9 cellular contexts compared by ENCODE assay signal in the genomic region with DNA sequence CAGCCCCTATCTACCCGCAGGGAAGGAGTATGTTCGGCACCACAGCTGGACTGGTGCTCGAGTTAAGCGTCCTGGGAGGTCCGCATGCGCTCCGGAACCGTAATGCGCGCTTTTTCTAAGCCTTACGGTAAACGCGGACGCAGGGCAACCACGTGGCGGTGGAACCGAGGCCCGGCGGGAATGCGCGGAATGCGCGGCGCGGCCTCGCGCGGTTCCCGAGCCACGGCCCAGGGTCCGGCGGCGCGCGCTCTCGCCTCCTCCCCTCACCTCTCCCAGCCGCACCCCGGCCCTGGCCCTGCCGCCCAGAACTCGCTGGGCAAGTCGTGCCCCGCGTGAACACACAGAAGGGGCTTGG. TPM values are rescaled to one million over a fixed set of nuclear protein-coding genes. Genes with fewer than 3 reads are reported as not detected.
A peak's percentile ranks its signal among the peaks of the same experiment; 100 is the strongest.
DNase-seq lines count a peak whose midpoint lies in the region; ATAC-seq and TF ChIP-seq lines count a peak whose summit lies in the region.
"Had no signal": no experiment of that assay in that cellular context is flagged by ENCODE, and none has a peak within 500 bp of the region (broad histone marks: within the 10 kb centered on the region; RNA-seq: fewer than 3 reads in every experiment).

No MANE protein-coding gene starts in this region.

- CTCF ChIA-PET in Panc1 (lab: Charles Lee): no interaction called here

- in situ Hi-C loops in Caki2 (cut with HindIII; ENCODE audit: low pct_unique_long_range_greater_than_20kb, low sequenced_read_pairs): no loop called here
- in situ Hi-C loops in Panc1 (cut with HindIII; ENCODE audit: low pct_unique_long_range_greater_than_20kb, low sequenced_read_pairs): no loop called here

- no peaks in the 10 kb centered on the region for H3K9me3 ChIP-seq in Panc1 (ENCODE audit: control insufficient read depth, insufficient read depth, low read depth, low read length)

- peak overlapping the region; percentile 27 to 54 for H3K4me3 ChIP-seq in Panc1 (ENCODE audit: low read depth in 2 of 2, low read length in 2 of 2)

- intact Hi-C loops in Panc1 (cut with micrococcal nuclease; ENCODE audit: unreplicated experiment): no loop called here

- peak overlapping the region; percentile 83 for H3K27ac ChIP-seq in Panc1 (ENCODE audit: low read length)
- H3K27ac ChIP-seq: epithelial cell of prostate had no signal

- peak; percentile 42 for ATAC-seq in Panc1
- ATAC-seq in HG02763 (IDR thresholded peaks at IDR 0.05; ENCODE audit: unreplicated experiment): no peak
- no peak for ATAC-seq in GM19324 (IDR thresholded peaks at IDR 0.05; ENCODE audit: low FRiP score, unreplicated experiment)

- peak; percentile 66 for DNase-seq in Caki2 (ENCODE audit: low read depth)
- no peak for DNase-seq in Panc1 (ENCODE audit: low read depth, low spot score)
- DNase-seq in fibroblast of peridontal ligament (ENCODE audit: extremely low read depth): peak; percentile 93
- peak; percentile 85 for DNase-seq in myocyte (ENCODE audit: low read depth)
- no peak for DNase-seq in SKM-1 treated with dmso at 0.1 percent for 144 hours (lab: John Stamatoyannopoulos, UW; ENCODE audit: unreplicated experiment)
- DNase-seq in activated naive CD4-positive, alpha-beta T cell treated with Interleukin-2 at 50 U/mL for 16 hours: no peak

- peaks cover 33% of the 10 kb centered on the region for H3K4me1 ChIP-seq in Panc1 (ENCODE audit: control insufficient read depth, insufficient read depth, low read length)

- no peaks in the 10 kb centered on the region; the same call in 1 of the 2 replicates for H3K36me3 ChIP-seq in Panc1 (ENCODE audit: control insufficient read depth, insufficient read depth, low read length)

- TF ChIP-seq CTCF in Panc1 (IDR thresholded peaks at IDR 0.05): no peak

- H3K27me3 ChIP-seq in Panc1 (ENCODE audit: control insufficient read depth, insufficient read depth, low read length): no peaks in the 10 kb centered on the region

- POLR2A ChIA-PET in Panc1 (lab: Charles Lee): no interaction called here

- no TSS peak for BruUV-seq in Panc1 (replicated peaks; lab: Mats Ljungman, UMichigan)

RNA-seq across cellular contexts. Expression of gene CCND1, which starts 4.5 kb away (rescaled TPM):
- 122 and 137 TPM in 2 replicates for total RNA-seq in Caki2 (2014; rRNA removed; shearing (Covaris generic); ENCODE audit: low replicate concordance)
- total RNA-seq in Panc1 (2021; ENCODE audit: unreplicated experiment) (259 TPM), myocyte (107 and 133 TPM in 2 replicates)
- 275 TPM for polyA plus RNA-seq in Panc1 (2012; ENCODE audit: insufficient read length)
- polyA plus RNA-seq in myocyte (2012): 292 TPM

RNA-seq across cellular contexts. Expression of gene LTO1, which starts 38.7 kb away (rescaled TPM):
- 3.3 and 9.7 TPM in 2 replicates for total RNA-seq in Caki2 (2014; rRNA removed; shearing (Covaris generic); ENCODE audit: low replicate concordance)
- total RNA-seq in Panc1 (2021; ENCODE audit: unreplicated experiment) (28.7 TPM), myocyte (13.4 and 23.7 TPM in 2 replicates)
- 73.8 TPM for polyA plus RNA-seq in Panc1 (2012; ENCODE audit: insufficient read length)
- polyA plus RNA-seq in myocyte (2012): 23.3 TPM

Comparison
In these comparisons a context has a peak if more than half of its experiments do, and no peak if none do; other contexts are left out.
1. DNase-seq: peak in Caki2 (single experiment), fibroblast of peridontal ligament (single experiment) and myocyte (single experiment); none in Panc1 (single experiment), SKM-1 treated with dmso at 0.1 percent for 144 hours (single experiment) and activated naive CD4-positive, alpha-beta T cell treated with Interleukin-2 at 50 U/mL for 16 hours (single experiment).